20 cellular contexts compared by ENCODE assay signal in the genomic region with DNA sequence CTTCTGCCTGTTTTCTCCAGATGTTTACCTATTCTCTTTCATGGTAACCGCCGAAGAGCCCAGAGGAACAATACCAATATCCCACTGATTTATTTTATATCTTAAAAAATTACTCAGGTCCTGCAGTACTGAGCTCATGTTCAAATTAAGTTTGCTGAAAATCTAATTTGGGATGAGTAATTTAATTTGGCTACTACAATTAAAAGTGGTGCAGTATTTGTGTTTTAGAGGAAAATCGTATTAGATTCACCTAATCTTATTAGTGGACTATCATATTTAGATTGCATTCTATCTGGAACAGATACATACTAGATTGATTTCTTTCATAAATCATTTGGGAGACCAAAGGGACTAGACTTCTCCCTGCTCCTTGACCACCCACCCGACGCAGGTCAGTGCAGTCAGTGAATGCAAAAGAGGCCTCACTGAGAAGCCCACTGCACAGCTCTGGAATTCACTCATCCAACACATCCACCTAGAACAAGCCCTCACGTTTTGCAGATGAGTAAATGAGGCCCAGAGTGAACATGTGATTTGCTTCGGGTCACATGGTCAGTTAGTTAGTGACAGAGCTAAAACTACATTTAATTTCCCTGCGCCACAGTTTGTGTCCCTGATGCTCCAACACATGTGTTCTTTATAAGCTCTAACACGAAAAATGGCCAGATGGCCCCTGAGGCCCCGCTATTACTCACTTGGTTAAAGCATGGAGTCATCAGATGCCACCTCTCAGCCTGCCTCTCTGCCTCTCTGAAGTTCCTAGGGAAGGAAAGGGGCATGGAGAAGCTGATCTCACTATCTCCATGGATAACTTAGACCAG.
DNase-seq lines count a peak whose midpoint lies in the region; ATAC-seq, FAIRE-seq and TF ChIP-seq lines count a peak whose summit lies in the region.
"Had no signal": no experiment of that assay in that cellular context is flagged by ENCODE, and none has a peak within 500 bp of the region (broad histone marks: within the 10 kb centered on the region; RNA-seq: fewer than 3 reads in every experiment).

No MANE protein-coding gene starts in this region.

- H3K4me3 ChIP-seq in HFF-Myc (replicated peaks; ENCODE audit: low read depth, low read length): no peak overlapping the region
- H3K4me3 ChIP-seq: left lung, mucosa of descending colon, SJCRH30 had no signal

- intact Hi-C loops in posterior vena cava (cut with DNase I): no loop called here

- no peak for DNase-seq in activated T-cell treated with anti-CD3 and anti-CD28 coated beads, Interleukin-2, amount 50 U/mL, for 72 hours
- DNase-seq in activated T-cell treated with anti-CD3 and anti-CD28 coated beads, Interleukin-2, amount 50 U/mL, for 4 hours: no peak
- peak; percentile 54 for DNase-seq in HFF-Myc (ENCODE audit: extremely low read depth, low read depth)
- no peak for DNase-seq in WTC11 (ENCODE audit: low spot score)
- peak; percentile 20 for DNase-seq in posterior vena cava (ENCODE audit: low spot score)
- no peak for DNase-seq in dermis blood vessel endothelial cell
- no peak for DNase-seq in HTR-8/SVneo (ENCODE audit: insufficient read length, low spot score)
- DNase-seq: activated CD8-positive, alpha-beta memory T cell treated with anti-CD3 and anti-CD28 coated beads for 24 hours; amniotic stem cell; CD8-positive, alpha-beta memory T cell; DND-41; left lung; mucosa of descending colon; NCI-H1417; PC-3; SJCRH30; substantia nigra had no signal

- H3K9me3 Mint-ChIP-seq in activated T-cell treated with anti-CD3 and anti-CD28 coated beads, Interleukin-2, amount 50 U/mL, for 72 hours: no peaks in the 10 kb centered on the region
- no peaks in the 10 kb centered on the region for H3K9me3 Mint-ChIP-seq in activated T-cell treated with anti-CD3 and anti-CD28 coated beads, Interleukin-2, amount 50 U/mL, for 4 hours
- H3K9me3 Mint-ChIP-seq in WTC11: no peaks in the 10 kb centered on the region
- H3K9me3 Mint-ChIP-seq: CD8-positive, alpha-beta memory T cell had no signal

- H3K27me3 Mint-ChIP-seq in activated T-cell treated with anti-CD3 and anti-CD28 coated beads, Interleukin-2, amount 50 U/mL, for 72 hours (ENCODE audit: low read depth): no peaks in the 10 kb centered on the region
- no peaks in the 10 kb centered on the region for H3K27me3 Mint-ChIP-seq in activated T-cell treated with anti-CD3 and anti-CD28 coated beads, Interleukin-2, amount 50 U/mL, for 4 hours (ENCODE audit: low read depth)
- H3K27me3 Mint-ChIP-seq in WTC11 (ENCODE audit: low read depth): no peaks in the 10 kb centered on the region

- peaks cover 61% of the 10 kb centered on the region for H3K4me1 Mint-ChIP-seq in activated T-cell treated with anti-CD3 and anti-CD28 coated beads, Interleukin-2, amount 50 U/mL, for 72 hours (ENCODE audit: low read depth)
- H3K4me1 Mint-ChIP-seq in activated T-cell treated with anti-CD3 and anti-CD28 coated beads, Interleukin-2, amount 50 U/mL, for 4 hours (ENCODE audit: low read depth): peaks cover 15% of the 10 kb centered on the region
- peaks cover 5% of the 10 kb centered on the region; the same call in 1 of the 2 replicates for H3K4me1 Mint-ChIP-seq in WTC11

- peak overlapping the region; percentile 3 for H3K27ac Mint-ChIP-seq in activated T-cell treated with anti-CD3 and anti-CD28 coated beads, Interleukin-2, amount 50 U/mL, for 72 hours
- H3K27ac Mint-ChIP-seq in WTC11: no peak overlapping the region

- POLR2A ChIA-PET in WTC11 (lab: Charles Lee): no interaction called here

- no peak for FAIRE-seq in HTR-8/SVneo (lab: Jason Lieb, UNC)
- FAIRE-seq: urothelium cell line had no signal

- TF ChIP-seq CTCF in HFF-Myc (IDR thresholded peaks at IDR 0.05; ENCODE audit: low read depth, low read length, missing control alignments) (no peak), WTC11 (IDR thresholded peaks at IDR 0.05) (no peak)

- peaks cover 7% of the 10 kb centered on the region in 2 donors for H3K36me3 Mint-ChIP-seq in activated T-cell treated with anti-CD3 and anti-CD28 coated beads, Interleukin-2, amount 50 U/mL, for 72 hours (ENCODE audit: insufficient read depth in 2 of 2)
- H3K36me3 Mint-ChIP-seq in activated T-cell treated with anti-CD3 and anti-CD28 coated beads, Interleukin-2, amount 50 U/mL, for 4 hours (ENCODE audit: insufficient read depth): peaks cover 18% of the 10 kb centered on the region
- H3K36me3 Mint-ChIP-seq in WTC11: no peaks in the 10 kb centered on the region

- no peak for ATAC-seq in activated T-cell treated with anti-CD3 and anti-CD28 coated beads, Interleukin-2, amount 50 U/mL, for 72 hours (replicated peaks in 1 of 2)
- no peak for ATAC-seq in activated T-cell treated with anti-CD3 and anti-CD28 coated beads, Interleukin-2, amount 50 U/mL, for 4 hours
- no peak for ATAC-seq in WTC11
- ATAC-seq in GM21619 (IDR thresholded peaks at IDR 0.05; ENCODE audit: unreplicated experiment): no peak
- ATAC-seq: esophagus mucosa, left lung, mucosa of descending colon, PC-3 had no signal

- no peak overlapping the region for H3K4me3 Mint-ChIP-seq in activated T-cell treated with anti-CD3 and anti-CD28 coated beads, Interleukin-2, amount 50 U/mL, for 72 hours
- H3K4me3 Mint-ChIP-seq in activated T-cell treated with anti-CD3 and anti-CD28 coated beads, Interleukin-2, amount 50 U/mL, for 4 hours: no peak overlapping the region
- no peak overlapping the region for H3K4me3 Mint-ChIP-seq in WTC11

- CTCF ChIA-PET in WTC11 (lab: Charles Lee): interaction anchor here (1.0 to 1.1 kb wide), 2 partner anchors 70 to 198 kb away, joined by 3 to 4 read pairs; no protein-coding TSS in a partner anchor

TF ChIP-seq in WTC11, 78 proteins besides CTCF, POLR2A, EP300 and RAD21:
- no peak for TF ChIP-seq GABPB1 (CRISPR knock-in tag; IDR thresholded peaks at IDR 0.05)
- TF ChIP-seq, protein P1, sequence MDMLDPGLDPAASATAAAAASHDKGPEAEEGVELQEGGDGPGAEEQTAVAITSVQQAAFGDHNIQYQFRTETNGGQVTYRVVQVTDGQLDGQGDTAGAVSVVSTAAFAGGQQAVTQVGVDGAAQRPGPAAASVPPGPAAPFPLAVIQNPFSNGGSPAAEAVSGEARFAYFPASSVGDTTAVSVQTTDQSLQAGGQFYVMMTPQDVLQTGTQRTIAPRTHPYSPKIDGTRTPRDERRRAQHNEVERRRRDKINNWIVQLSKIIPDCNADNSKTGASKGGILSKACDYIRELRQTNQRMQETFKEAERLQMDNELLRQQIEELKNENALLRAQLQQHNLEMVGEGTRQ (CRISPR knock-in tag; IDR thresholded peaks at IDR 0.05): 0 out of 2 replicates have a peak, but pooled peaks have one; percentile 7

Comparison
In these comparisons a context has a peak if more than half of its experiments do, and no peak if none do; other contexts are left out.
1. DNase-seq: peak in HFF-Myc (single experiment) and posterior vena cava (single experiment); none in activated T-cell treated with anti-CD3 and anti-CD28 coated beads, Interleukin-2, amount 50 U/mL, for 72 hours (0 of 2), activated T-cell treated with anti-CD3 and anti-CD28 coated beads, Interleukin-2, amount 50 U/mL, for 4 hours (single experiment), WTC11 (single experiment), dermis blood vessel endothelial cell (single experiment) and HTR-8/SVneo (single experiment).